In genomic region chr6:134873500-134874388, GRCh38 we compare ENCODE assay signal across 12 cellular contexts.
DNase-seq lines count a peak whose midpoint lies in the region; ATAC-seq and TF ChIP-seq lines count a peak whose summit lies in the region.
"Had no signal": no experiment of that assay in that cellular context is flagged by ENCODE, and none has a peak within 500 bp of the region (broad histone marks: within the 10 kb centered on the region; RNA-seq: fewer than 3 reads in every experiment).

No MANE protein-coding gene starts in this region.

- H3K4me1 Mint-ChIP-seq in activated CD4-positive, alpha-beta memory T cell treated with anti-CD3 and anti-CD28 coated beads, Interleukin-2, amount 10 ng/mL, durations not matched to agents 7 days and 5 days: peaks cover 15% of the 10 kb centered on the region

- H3K27me3 ChIP-seq in trophoblast cell (ENCODE audit: insufficient read depth, low read length) (no peaks in the 10 kb centered on the region), right atrium auricular region (no peaks in the 10 kb centered on the region)
- H3K27me3 ChIP-seq: SJSA1, uterus had no signal

- H4K12ac ChIP-seq in trophoblast cell (ENCODE audit: low read depth, low read length): no peak overlapping the region

- peaks cover 9% of the 10 kb centered on the region for H3K9me3 Mint-ChIP-seq in activated CD4-positive, alpha-beta memory T cell treated with anti-CD3 and anti-CD28 coated beads, Interleukin-2, amount 10 ng/mL, durations not matched to agents 7 days and 5 days

- no peaks in the 10 kb centered on the region for H3K79me1 ChIP-seq in trophoblast cell (ENCODE audit: low read length)

- CTCF ChIA-PET in activated CD4-positive, alpha-beta memory T cell treated with anti-CD3 and anti-CD28 coated beads, Interleukin-2, amount 10 ng/mL, durations not matched to agents 7 days and 5 days (lab: Charles Lee): no interaction called here

- H2AK5ac ChIP-seq in trophoblast cell (ENCODE audit: low read length): no peak overlapping the region

- peak overlapping the region; percentile 15 for H3K9ac ChIP-seq in trophoblast cell (ENCODE audit: low read length)
- H3K9ac ChIP-seq: parathyroid adenoma had no signal

- H3K27ac Mint-ChIP-seq in activated CD4-positive, alpha-beta memory T cell treated with anti-CD3 and anti-CD28 coated beads, Interleukin-2, amount 10 ng/mL, durations not matched to agents 7 days and 5 days: no peak overlapping the region

- H3K4me3 Mint-ChIP-seq in activated CD4-positive, alpha-beta memory T cell treated with anti-CD3 and anti-CD28 coated beads, Interleukin-2, amount 10 ng/mL, durations not matched to agents 7 days and 5 days: no peak overlapping the region

- no peak overlapping the region for H3K23ac ChIP-seq in trophoblast cell (ENCODE audit: low read length)

- H3K4me2 ChIP-seq in trophoblast cell (ENCODE audit: low read length): no peak overlapping the region

- H3K4ac ChIP-seq in trophoblast cell (ENCODE audit: low read depth, low read length): no peak overlapping the region

- no peak overlapping the region for H2BK120ac ChIP-seq in trophoblast cell (ENCODE audit: insufficient read depth, low read length, poor library complexity)

- H3K4me1 ChIP-seq in trophoblast cell (ENCODE audit: control insufficient read depth in 1 of 2, insufficient read depth in 2 of 2, low read length in 2 of 2) (no peaks in the 10 kb centered on the region), right atrium auricular region (no peaks in the 10 kb centered on the region)
- H3K4me1 ChIP-seq: parathyroid adenoma, SJSA1, uterus had no signal

- H3K27ac ChIP-seq in trophoblast cell (ENCODE audit: low read depth, low read length): no peak overlapping the region
- no peak overlapping the region for H3K27ac ChIP-seq in right atrium auricular region
- H3K27ac ChIP-seq: parathyroid adenoma, SJSA1, uterus had no signal

- H3K79me2 ChIP-seq in trophoblast cell (ENCODE audit: control insufficient read depth, insufficient read depth, low read length, poor library complexity): no peaks in the 10 kb centered on the region
- H3K79me2 ChIP-seq: parathyroid adenoma had no signal

- DNase-seq in activated CD4-positive, alpha-beta memory T cell treated with anti-CD3 and anti-CD28 coated beads, Interleukin-2, amount 10 ng/mL, durations not matched to agents 7 days and 5 days: peak; percentile 33
- DNase-seq in trophoblast cell (no peak), right atrium auricular region (ENCODE audit: low spot score) (no peak)
- DNase-seq: central memory CD4-positive, alpha-beta T cell; DMS53; uterus had no signal

- H3K18ac ChIP-seq in trophoblast cell (ENCODE audit: low read length): no peak overlapping the region

- no peaks in the 10 kb centered on the region for H3K36me3 ChIP-seq in trophoblast cell (ENCODE audit: control insufficient read depth in 1 of 2, insufficient read depth in 2 of 2, low read length in 2 of 2)
- H3K36me3 ChIP-seq in right atrium auricular region: no peaks in the 10 kb centered on the region
- H3K36me3 ChIP-seq: SJSA1, uterus had no signal

- ATAC-seq in GM18873 (IDR thresholded peaks at IDR 0.05; ENCODE audit: low FRiP score, unreplicated experiment) (peak; percentile 33), HG02884 (IDR thresholded peaks at IDR 0.05; ENCODE audit: unreplicated experiment) (peak; percentile 35), GM21717 (IDR thresholded peaks at IDR 0.05; ENCODE audit: unreplicated experiment) (no peak), HG02588 (IDR thresholded peaks at IDR 0.05; ENCODE audit: unreplicated experiment) (no peak)

- peaks cover 10% of the 10 kb centered on the region for H3K36me3 Mint-ChIP-seq in activated CD4-positive, alpha-beta memory T cell treated with anti-CD3 and anti-CD28 coated beads, Interleukin-2, amount 10 ng/mL, durations not matched to agents 7 days and 5 days (ENCODE audit: low read depth)

- H2BK12ac ChIP-seq in trophoblast cell (ENCODE audit: low read length): no peak overlapping the region

- no peak overlapping the region for H2BK5ac ChIP-seq in trophoblast cell (ENCODE audit: low read depth, low read length, poor library complexity)

- no CpG with 5 or more reads among the region's 7 CpGs for WGBS in trophoblast cell (ENCODE audit: extremely low coverage, insufficient coverage, insufficient read length)

- H3K4me3 ChIP-seq in trophoblast cell (ENCODE audit: low read depth, low read length) (no peak overlapping the region), right atrium auricular region (no peak overlapping the region)
- H3K4me3 ChIP-seq: SJSA1, uterus had no signal

- no peak overlapping the region for H2AFZ ChIP-seq in trophoblast cell (ENCODE audit: insufficient read depth, low read length, poor library complexity)
- H2AFZ ChIP-seq: parathyroid adenoma had no signal

- H3K27me3 Mint-ChIP-seq in activated CD4-positive, alpha-beta memory T cell treated with anti-CD3 and anti-CD28 coated beads, Interleukin-2, amount 10 ng/mL, durations not matched to agents 7 days and 5 days: no peaks in the 10 kb centered on the region

- H4K8ac ChIP-seq in trophoblast cell (ENCODE audit: low read depth, low read length): no peak overlapping the region

- H3K14ac ChIP-seq in trophoblast cell (ENCODE audit: low read length): no peak overlapping the region

- no peak for TF ChIP-seq CTCF in right atrium auricular region (IDR thresholded peaks at IDR 0.05)

- H3K9me3 ChIP-seq in trophoblast cell (ENCODE audit: insufficient read depth, low read depth, low read length) (peaks cover 8% of the 10 kb centered on the region), right atrium auricular region (no peaks in the 10 kb centered on the region)
- H3K9me3 ChIP-seq: SJSA1, uterus had no signal

- POLR2A ChIA-PET in activated CD4-positive, alpha-beta memory T cell treated with anti-CD3 and anti-CD28 coated beads, Interleukin-2, amount 10 ng/mL, durations not matched to agents 7 days and 5 days (lab: Charles Lee): no interaction called here

- H4K91ac ChIP-seq in trophoblast cell (ENCODE audit: low read depth, low read length): no peak overlapping the region

Comparison
In these comparisons a context has a peak if more than half of its experiments do, and no peak if none do; other contexts are left out.
1. ATAC-seq: peak in GM18873 (single experiment) and HG02884 (single experiment); none in GM21717 (single experiment) and HG02588 (single experiment).